In the genomic region with DNA sequence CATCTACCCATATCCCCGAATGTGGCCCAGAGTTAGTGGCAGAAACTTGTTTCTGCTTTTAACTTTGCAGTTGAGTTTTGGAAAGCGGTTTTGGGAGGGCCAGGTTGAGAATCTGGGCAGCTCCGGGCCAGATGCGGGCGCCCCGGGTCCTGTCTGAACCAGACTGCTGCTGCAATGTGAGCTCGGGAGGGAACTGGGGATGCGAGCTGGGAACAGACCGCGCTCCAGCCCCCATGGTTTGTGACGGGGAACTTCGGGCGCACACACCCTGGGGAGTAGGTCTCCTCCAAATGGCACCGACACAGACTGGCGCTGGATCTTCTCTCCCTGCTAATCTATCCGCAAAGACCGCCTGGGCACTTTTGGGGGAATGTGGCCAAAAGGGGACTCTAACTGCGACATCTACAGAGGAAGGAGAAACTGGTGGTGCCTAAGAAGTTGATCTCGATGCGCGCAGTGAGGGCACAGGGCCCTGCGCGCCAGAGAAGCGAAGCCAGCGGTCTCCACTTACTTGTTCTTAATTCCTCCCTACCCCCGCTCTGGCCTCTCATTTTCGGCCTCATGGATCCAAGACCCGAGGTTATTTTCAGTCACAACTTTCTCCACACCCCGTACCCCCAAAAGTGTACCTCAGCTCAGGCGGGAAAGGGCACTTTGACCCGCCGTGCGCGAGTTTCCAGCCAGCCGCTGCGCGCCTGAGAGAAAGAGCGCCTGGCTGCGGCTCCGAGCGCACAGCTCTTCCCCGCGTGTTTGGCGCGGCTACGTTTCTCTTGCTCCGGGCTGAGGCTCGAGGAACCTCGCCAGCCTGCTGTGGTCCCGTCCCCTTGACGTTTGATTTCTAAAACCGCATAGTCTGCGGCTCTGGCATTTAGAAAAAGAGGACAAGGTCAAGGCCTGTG, we compare ENCODE assay signal across 9 cellular contexts.
DNase-seq lines count a peak whose midpoint lies in the region; ATAC-seq and TF ChIP-seq lines count a peak whose summit lies in the region.
"Had no signal": no experiment of that assay in that cellular context is flagged by ENCODE, and none has a peak within 500 bp of the region (broad histone marks: within the 10 kb centered on the region; RNA-seq: fewer than 3 reads in every experiment).

No MANE protein-coding gene starts in this region.

- intact Hi-C loops in ascending aorta (cut with DNase I) = no loop called here
- intact Hi-C loops in right cardiac atrium (cut with DNase I) = no loop called here
- intact Hi-C loops in activated naive CD4-positive, alpha-beta T cell treated with anti-CD3 and anti-CD28 coated beads for 36 hours (cut with micrococcal nuclease) = no loop called here
- intact Hi-C loops in adrenal gland (cut with DNase I) = no loop called here

- peaks cover 0 to 7% of the 10 kb centered on the region in 2 donors for H3K4me1 ChIP-seq in ascending aorta
- no peaks in the 10 kb centered on the region for H3K4me1 ChIP-seq in right cardiac atrium (ENCODE audit: control insufficient read depth, insufficient read depth, low read length)
- H3K4me1 ChIP-seq in adrenal gland (replicated peaks in 1 of 2) = peaks cover 5 to 12% of the 10 kb centered on the region in 2 donors

- no peaks in the 10 kb centered on the region for H3K9me3 Mint-ChIP-seq in activated naive CD4-positive, alpha-beta T cell treated with anti-CD3 and anti-CD28 coated beads for 36 hours

- in situ Hi-C loops in GM13976 (cut with MboI; ENCODE audit: low sequenced_read_pairs, unreplicated experiment) = no loop called here

- peak; percentile 10 to 14 for ATAC-seq in right cardiac atrium
- ATAC-seq in GM19023 (IDR thresholded peaks at IDR 0.05; ENCODE audit: unreplicated experiment) = no peak
- no peak for ATAC-seq in GM18498 (IDR thresholded peaks at IDR 0.05; ENCODE audit: unreplicated experiment)

- WGBS in right cardiac atrium = 18% methylated on average over 53 of the region's 53 CpGs
- 4 to 6% (median 5%) methylated on average over 39 to 53 of the region's 53 CpGs for WGBS in adrenal gland, 4 donors

- no peak overlapping the region for H3K27ac Mint-ChIP-seq in activated naive CD4-positive, alpha-beta T cell treated with anti-CD3 and anti-CD28 coated beads for 36 hours

- H3K36me3 Mint-ChIP-seq in activated naive CD4-positive, alpha-beta T cell treated with anti-CD3 and anti-CD28 coated beads for 36 hours (ENCODE audit: low read depth) = peaks cover 5% of the 10 kb centered on the region

- no peak for TF ChIP-seq CTCF in GM13976 (IDR thresholded peaks at IDR 0.05; ENCODE audit: borderline replicate concordance, control extremely low read depth, extremely low read depth, insufficient read depth, missing control alignments)
- no peak for TF ChIP-seq CTCF in ascending aorta (IDR thresholded peaks at IDR 0.05)
- TF ChIP-seq CTCF in adrenal gland (IDR thresholded peaks at IDR 0.05) = no peak

- H3K27me3 ChIP-seq in ascending aorta = peaks cover 4% of the 10 kb centered on the region
- H3K27me3 ChIP-seq in right cardiac atrium (ENCODE audit: control insufficient read depth, insufficient read depth) = no peaks in the 10 kb centered on the region
- peaks cover 44% of the 10 kb centered on the region for H3K27me3 ChIP-seq in adrenal gland

- TF ChIP-seq POLR2A in adrenal gland (IDR thresholded peaks at IDR 0.05) = no peak

- H3K27ac ChIP-seq in ascending aorta = no peak overlapping the region
- H3K27ac ChIP-seq in right cardiac atrium (ENCODE audit: low read length) = peak overlapping the region; percentile 40
- H3K27ac ChIP-seq in adrenal gland = no peak overlapping the region

- peak overlapping the region; percentile 56 to 57 for H3K4me3 ChIP-seq in ascending aorta
- H3K4me3 ChIP-seq in right cardiac atrium (ENCODE audit: low read length) = peak overlapping the region; percentile 58
- H3K4me3 ChIP-seq in adrenal gland = peak overlapping the region in 1 of 4 donors; percentile 49

- peaks cover 60% of the 10 kb centered on the region for H3K27me3 Mint-ChIP-seq in activated naive CD4-positive, alpha-beta T cell treated with anti-CD3 and anti-CD28 coated beads for 36 hours (ENCODE audit: low read depth)

- DNase-seq in GM13976 (ENCODE audit: low spot score) = peak; percentile 19
- no peak for DNase-seq in ascending aorta (ENCODE audit: low spot score in 2 of 2)
- peak in 2 of 3 donors; percentile 45 to 46 for DNase-seq in right cardiac atrium
- peak; percentile 87 for DNase-seq in retina
- no peak for DNase-seq in activated naive CD4-positive, alpha-beta T cell treated with anti-CD3 and anti-CD28 coated beads for 36 hours
- no peak for DNase-seq in adrenal gland
- DNase-seq: stimulated activated CD8-positive, alpha-beta memory T cell treated with anti-CD3 and anti-CD28 coated beads, Interleukin-4, amount 100 ng/mL, for 48 hours had no signal

- H3K4me3 Mint-ChIP-seq in activated naive CD4-positive, alpha-beta T cell treated with anti-CD3 and anti-CD28 coated beads for 36 hours = no peak overlapping the region

- H3K4me1 Mint-ChIP-seq in activated naive CD4-positive, alpha-beta T cell treated with anti-CD3 and anti-CD28 coated beads for 36 hours (ENCODE audit: low read depth) = peaks cover 6% of the 10 kb centered on the region

- H3K36me3 ChIP-seq in ascending aorta = no peaks in the 10 kb centered on the region
- H3K36me3 ChIP-seq in adrenal gland (replicated peaks in 1 of 2) = no peaks in the 10 kb centered on the region

- H3K9me3 ChIP-seq in ascending aorta (no peaks in the 10 kb centered on the region), right cardiac atrium (ENCODE audit: control insufficient read depth, low read length) (no peaks in the 10 kb centered on the region), adrenal gland (replicated peaks in 1 of 3) (no peaks in the 10 kb centered on the region)

- CTCF ChIA-PET in activated naive CD4-positive, alpha-beta T cell treated with anti-CD3 and anti-CD28 coated beads for 36 hours (lab: Charles Lee) = no interaction called here

Comparison
In these comparisons a context has a peak if more than half of its experiments do, and no peak if none do; other contexts are left out.
1. DNase-seq: peak in GM13976 (single experiment), right cardiac atrium (2 of 3) and retina (single experiment); none in ascending aorta (0 of 2), activated naive CD4-positive, alpha-beta T cell treated with anti-CD3 and anti-CD28 coated beads for 36 hours (single experiment) and adrenal gland (0 of 7).
2. ATAC-seq: peak in right cardiac atrium (2 of 2); none in GM19023 (single experiment) and GM18498 (single experiment).